9 cellular contexts compared by ENCODE assay signal in genomic region chr11:577611-577894, GRCh38. TPM values are rescaled to one million over a fixed set of nuclear protein-coding genes. Genes with fewer than 3 reads are reported as not detected.
DNase-seq lines count a peak whose midpoint lies in the region; ATAC-seq and TF ChIP-seq lines count a peak whose summit lies in the region.
"Had no signal": no experiment of that assay in that cellular context is flagged by ENCODE, and none has a peak within 500 bp of the region (broad histone marks: within the 10 kb centered on the region; RNA-seq: fewer than 3 reads in every experiment).

No MANE protein-coding gene starts in this region.

- intact Hi-C loops in left ventricle myocardium inferior (cut with micrococcal nuclease) (no loop called here), left ventricle myocardium superior (cut with micrococcal nuclease) (no loop called here), uterus (cut with DNase I; ENCODE audit: low total_unique reads) (no loop called here)

- no peak for TF ChIP-seq POLR2A in uterus (IDR thresholded peaks at IDR 0.05)

- DNase-seq in left ventricle myocardium inferior: no peak
- no peak for DNase-seq in left ventricle myocardium superior
- DNase-seq in brain microvascular endothelial cell: no peak
- no peak for DNase-seq in uterus
- DNase-seq in AG08396 (ENCODE audit: low spot score): no peak
- DNase-seq in D341Med (ENCODE audit: low spot score): no peak
- DNase-seq: GF-D8 had no signal

- TF ChIP-seq CTCF in left ventricle myocardium inferior (IDR thresholded peaks at IDR 0.05; ENCODE audit: borderline replicate concordance) (no peak), brain microvascular endothelial cell (IDR thresholded peaks at IDR 0.05; ENCODE audit: low read depth, low read length, missing control alignments) (no peak), uterus (IDR thresholded peaks at IDR 0.05) (no peak)

- H3K4me3 ChIP-seq in left ventricle myocardium inferior (peak overlapping the region; percentile 79), brain microvascular endothelial cell (ENCODE audit: low read depth, low read length) (peak overlapping the region; percentile 95), mesodermal cell (ENCODE audit: extremely low read depth, insufficient read depth, low read length, poor library complexity, severe bottlenecking) (peak overlapping the region; percentile 89), uterus (peak overlapping the region; percentile 52 to 96)

- no peak overlapping the region for H3K27ac ChIP-seq in left ventricle myocardium inferior (replicated peaks)
- H3K27ac ChIP-seq in brain microvascular endothelial cell: no peak overlapping the region
- no peak overlapping the region for H3K27ac ChIP-seq in mesodermal cell (ENCODE audit: low read depth, low read length, severe bottlenecking)
- no peak overlapping the region for H3K27ac ChIP-seq in uterus

- H3K36me3 ChIP-seq in left ventricle myocardium inferior: peaks cover 13% of the 10 kb centered on the region
- peaks cover 8% of the 10 kb centered on the region for H3K36me3 ChIP-seq in brain microvascular endothelial cell (replicated peaks)
- peaks cover 33% of the 10 kb centered on the region for H3K36me3 ChIP-seq in mesodermal cell (ENCODE audit: control insufficient read depth, insufficient read depth, low read length)
- H3K36me3 ChIP-seq in uterus: no peaks in the 10 kb centered on the region

- 72 to 80% methylated on average over 2 to 6 of the region's 6 CpGs for WGBS in mesodermal cell (ENCODE audit: insufficient coverage in 2 of 2), 2 experiments

- H3K4me1 ChIP-seq in left ventricle myocardium inferior (peaks cover 71% of the 10 kb centered on the region), mesodermal cell (ENCODE audit: control insufficient read depth, insufficient read depth, low read length, poor library complexity, severe bottlenecking) (peaks cover 38% of the 10 kb centered on the region), uterus (peaks cover 13 to 27% of the 10 kb centered on the region in 2 donors)

- no peaks in the 10 kb centered on the region for H3K9me3 ChIP-seq in left ventricle myocardium inferior (replicated peaks)
- H3K9me3 ChIP-seq in mesodermal cell (ENCODE audit: control insufficient read depth, low read length): no peaks in the 10 kb centered on the region
- no peaks in the 10 kb centered on the region for H3K9me3 ChIP-seq in uterus

- H3K27me3 ChIP-seq in left ventricle myocardium inferior (ENCODE audit: low read depth) (no peaks in the 10 kb centered on the region), brain microvascular endothelial cell (replicated peaks) (peaks cover 8% of the 10 kb centered on the region), uterus (no peaks in the 10 kb centered on the region)

- ATAC-seq in left ventricle myocardium superior (no peak), HG02870 (IDR thresholded peaks at IDR 0.05; ENCODE audit: unreplicated experiment) (no peak)

- in situ Hi-C loops in brain microvascular endothelial cell (cut with HindIII; ENCODE audit: low pct_ligation_motif_present, low sequenced_read_pairs): no loop called here

RNA-seq across cellular contexts. Expression of gene PHRF1, which starts 1.3 kb away (rescaled TPM):
- total RNA-seq in left ventricle myocardium inferior: 17.7 TPM
- total RNA-seq in left ventricle myocardium superior: 18.5 TPM
- polyA plus RNA-seq in mesodermal cell (2013, experiment 1 of 2): 22.1 TPM
- 18.6 TPM for polyA plus RNA-seq in mesodermal cell (2013, experiment 2 of 2)
- total RNA-seq in uterus: 10 to 100 TPM in 3 of 4 donors, 1 to 10 TPM in 1; 5.0 to 45.8 (median 24.1) TPM

RNA-seq across cellular contexts. Expression of gene RASSF7, which starts 16.8 kb away (rescaled TPM):
- total RNA-seq in left ventricle myocardium inferior: 4.5 TPM
- total RNA-seq in left ventricle myocardium superior: 4.6 TPM
- polyA plus RNA-seq in mesodermal cell (2013, experiment 1 of 2): 5.1 TPM
- 3.9 TPM for polyA plus RNA-seq in mesodermal cell (2013, experiment 2 of 2)
- 10 to 100 TPM in 2 of 4 donors, 1 to 10 TPM in 1, under 1 TPM in 1; 0.59 to 13.1 (median 8.0) TPM for total RNA-seq in uterus

RNA-seq across cellular contexts. Expression of gene LMNTD2, which starts 17.0 kb away (rescaled TPM):
- total RNA-seq in left ventricle myocardium inferior (0.52 TPM), left ventricle myocardium superior (0.20 TPM), uterus (1 to 10 TPM in 1 of 4 donors, under 1 TPM in 2, not detected in 1; 0.14 to 2.2 (median 0.51) TPM)
- 1.3 TPM for polyA plus RNA-seq in mesodermal cell (2013, experiment 1 of 2)
- 1.3 TPM for polyA plus RNA-seq in mesodermal cell (2013, experiment 2 of 2)

RNA-seq across cellular contexts. Expression of gene IRF7, which starts 38.2 kb away (rescaled TPM):
- total RNA-seq in left ventricle myocardium inferior (10.3 TPM), left ventricle myocardium superior (14.4 TPM), uterus (10 to 100 TPM in 3 of 4 donors, 1 to 10 TPM in 1; 9.1 to 33.6 (median 13.1) TPM)
- polyA plus RNA-seq in mesodermal cell (2013, experiment 1 of 2): 11.2 TPM
- polyA plus RNA-seq in mesodermal cell (2013, experiment 2 of 2): 7.4 TPM

RNA-seq across cellular contexts. Expression of gene LRRC56, which starts 40.2 kb away (rescaled TPM):
- total RNA-seq in left ventricle myocardium inferior: 0.25 TPM
- 0.22 TPM for total RNA-seq in left ventricle myocardium superior
- polyA plus RNA-seq in mesodermal cell (2013, experiment 1 of 2): 0.77 TPM
- 0.66 TPM for polyA plus RNA-seq in mesodermal cell (2013, experiment 2 of 2)
- 1 to 10 TPM in 2 of 4 donors, not detected in 2; 1.7 to 1.9 TPM for total RNA-seq in uterus
